ENCODE assay signal across 9 cellular contexts in genomic region chr12:630656-631632, GRCh38. TPM values are rescaled to one million over a fixed set of nuclear protein-coding genes. Genes with fewer than 3 reads are reported as not detected.
DNase-seq lines count a peak whose midpoint lies in the region; ATAC-seq and TF ChIP-seq lines count a peak whose summit lies in the region.
"Had no signal": no experiment of that assay in that cellular context is flagged by ENCODE, and none has a peak within 500 bp of the region (broad histone marks: within the 10 kb centered on the region; RNA-seq: fewer than 3 reads in every experiment).

No MANE protein-coding gene starts in this region.

- H3F3A ChIP-seq in SU-DHL-6 (ENCODE audit: insufficient read depth), result peaks cover 26% of the 10 kb centered on the region

- H2AFZ ChIP-seq in SU-DHL-6 (ENCODE audit: low read depth, low read length, severe bottlenecking) (peak overlapping the region; percentile 78), osteoblast (ENCODE audit: low read length) (peak overlapping the region; percentile 54)

- H4K20me1 ChIP-seq in SU-DHL-6 (ENCODE audit: low read depth, low read length) (no peaks in the 10 kb centered on the region), osteoblast (ENCODE audit: insufficient read depth, low read length) (no peaks in the 10 kb centered on the region)

- no peaks in the 10 kb centered on the region for H3K9me2 ChIP-seq in SU-DHL-6 (replicated peaks; ENCODE audit: insufficient read depth, low read length)

- H3K4me1 ChIP-seq in osteoblast (ENCODE audit: insufficient read depth, low read length) (peaks cover 17% of the 10 kb centered on the region), uterus (peaks cover 0 to 9% of the 10 kb centered on the region in 2 donors)

- intact Hi-C loops in uterus (cut with DNase I; ENCODE audit: low total_unique reads), result no loop called here
- intact Hi-C loops in activated CD4-positive, alpha-beta memory T cell treated with anti-CD3 and anti-CD28 coated beads for 36 hours (cut with micrococcal nuclease), result no loop called here

- no peak overlapping the region for H3K27ac Mint-ChIP-seq in activated CD4-positive, alpha-beta memory T cell treated with anti-CD3 and anti-CD28 coated beads for 36 hours

- no peak overlapping the region for H3K4me3 Mint-ChIP-seq in activated CD4-positive, alpha-beta memory T cell treated with anti-CD3 and anti-CD28 coated beads for 36 hours
- H3K4me3 Mint-ChIP-seq: nephron had no signal

- H3K9me3 Mint-ChIP-seq in activated CD4-positive, alpha-beta memory T cell treated with anti-CD3 and anti-CD28 coated beads for 36 hours, result no peaks in the 10 kb centered on the region
- H3K9me3 Mint-ChIP-seq: nephron had no signal

- H3K27me3 ChIP-seq in SU-DHL-6 (ENCODE audit: low read length), result no peaks in the 10 kb centered on the region
- H3K27me3 ChIP-seq in osteoblast (ENCODE audit: insufficient read depth, low read length), result no peaks in the 10 kb centered on the region
- H3K27me3 ChIP-seq in uterus, result no peaks in the 10 kb centered on the region

- no peak for TF ChIP-seq POLR2A in uterus (IDR thresholded peaks at IDR 0.05)

- no peak for TF ChIP-seq CTCF in SU-DHL-6 (IDR thresholded peaks at IDR 0.05; ENCODE audit: insufficient read depth, low read length, poor library complexity, severe bottlenecking)
- no peak for TF ChIP-seq CTCF in coronary artery (IDR thresholded peaks at IDR 0.05)
- TF ChIP-seq CTCF in osteoblast (IDR thresholded peaks at IDR 0.05; ENCODE audit: extremely low read depth, low read depth, low read length), result no peak
- no peak for TF ChIP-seq CTCF in uterus (IDR thresholded peaks at IDR 0.05)

- CTCF ChIA-PET in activated CD4-positive, alpha-beta memory T cell treated with anti-CD3 and anti-CD28 coated beads for 36 hours (lab: Charles Lee), result interaction anchor here (1.6 to 1.9 kb wide), 2 partner anchors 11 to 120 kb away, joined by 5 to 6 read pairs; no protein-coding TSS in a partner anchor

- peak; percentile 92 for ATAC-seq in GM18868 (IDR thresholded peaks at IDR 0.05; ENCODE audit: unreplicated experiment)
- peak; percentile 85 for ATAC-seq in HG03025 (IDR thresholded peaks at IDR 0.05; ENCODE audit: low FRiP score, unreplicated experiment)

- H3K4me3 ChIP-seq in SU-DHL-6 (ENCODE audit: insufficient read depth, low read length, poor library complexity, severe bottlenecking) (peak overlapping the region; percentile 55), coronary artery (peak overlapping the region; percentile 60), osteoblast (ENCODE audit: insufficient read depth, low read length) (peak overlapping the region; percentile 52), uterus (peak overlapping the region in 1 of 2 donors; percentile 12)

- H3K9ac ChIP-seq in SU-DHL-6 (ENCODE audit: low read length), result peak overlapping the region; percentile 59

- no peaks in the 10 kb centered on the region for H3K9me3 ChIP-seq in SU-DHL-6 (ENCODE audit: insufficient read depth, low read length)
- H3K9me3 ChIP-seq in osteoblast (ENCODE audit: low read depth, low read length), result no peaks in the 10 kb centered on the region
- no peaks in the 10 kb centered on the region for H3K9me3 ChIP-seq in uterus

- H3K36me3 Mint-ChIP-seq in activated CD4-positive, alpha-beta memory T cell treated with anti-CD3 and anti-CD28 coated beads for 36 hours, result no peaks in the 10 kb centered on the region

- H3K27ac ChIP-seq in SU-DHL-6 (ENCODE audit: low read depth, low read length) (peak overlapping the region; percentile 63), coronary artery (peak overlapping the region; percentile 60 to 92), osteoblast (ENCODE audit: low read depth, low read length) (no peak overlapping the region), uterus (peak overlapping the region; percentile 69 to 75)

- H3K4me2 ChIP-seq in SU-DHL-6 (ENCODE audit: low read depth, low read length, poor library complexity, severe bottlenecking), result peak overlapping the region; percentile 63
- H3K4me2 ChIP-seq in osteoblast (ENCODE audit: insufficient read depth, low read length), result peak overlapping the region; percentile 61

- H3K79me2 ChIP-seq in SU-DHL-6 (ENCODE audit: insufficient read depth, low read length), result no peaks in the 10 kb centered on the region
- H3K79me2 ChIP-seq in osteoblast (ENCODE audit: insufficient read depth, low read length), result no peaks in the 10 kb centered on the region

- H3K27me3 Mint-ChIP-seq in activated CD4-positive, alpha-beta memory T cell treated with anti-CD3 and anti-CD28 coated beads for 36 hours, result no peaks in the 10 kb centered on the region

- POLR2A ChIA-PET in activated CD4-positive, alpha-beta memory T cell treated with anti-CD3 and anti-CD28 coated beads for 36 hours (lab: Charles Lee), result interaction anchor here (0.7 to 2.6 kb wide), 5 partner anchors 8 to 120 kb away, joined by 3 to 9 read pairs (median 3); partner anchors contain the start of gene WNK1

- DNase-seq in coronary artery (ENCODE audit: low spot score) (no peak), osteoblast (ENCODE audit: insufficient read length, low spot score, missing footprints) (no peak), uterus (peak in 1 of 2 donors; percentile 38), NCI-H1048 (lab: John Stamatoyannopoulos, UW) (no peak)
- DNase-seq in activated CD4-positive, alpha-beta memory T cell treated with anti-CD3 and anti-CD28 coated beads for 36 hours, result no peak

- H3K4me1 Mint-ChIP-seq in activated CD4-positive, alpha-beta memory T cell treated with anti-CD3 and anti-CD28 coated beads for 36 hours (ENCODE audit: low read depth), result peaks cover 18% of the 10 kb centered on the region

- H3K36me3 ChIP-seq in SU-DHL-6 (ENCODE audit: low read length) (no peaks in the 10 kb centered on the region), osteoblast (ENCODE audit: insufficient read depth, low read length) (no peaks in the 10 kb centered on the region), uterus (no peaks in the 10 kb centered on the region)

RNA-seq across cellular contexts. Expression of gene NINJ2, which starts 32.3 kb away (rescaled TPM):
- total RNA-seq in osteoblast, result 2.9 and 5.8 TPM in 2 replicates
- total RNA-seq in uterus, result 1 to 10 TPM in 2 of 4 donors, under 1 TPM in 1, not detected in 1; 0.97 to 5.4 (median 2.3) TPM
- 1 to 10 TPM; 5.1 to 7.5 TPM for total RNA-seq in activated CD4-positive, alpha-beta memory T cell treated with anti-CD3 and anti-CD28 coated beads for 36 hours
